11 cellular contexts compared by ENCODE assay signal in the genomic region with DNA sequence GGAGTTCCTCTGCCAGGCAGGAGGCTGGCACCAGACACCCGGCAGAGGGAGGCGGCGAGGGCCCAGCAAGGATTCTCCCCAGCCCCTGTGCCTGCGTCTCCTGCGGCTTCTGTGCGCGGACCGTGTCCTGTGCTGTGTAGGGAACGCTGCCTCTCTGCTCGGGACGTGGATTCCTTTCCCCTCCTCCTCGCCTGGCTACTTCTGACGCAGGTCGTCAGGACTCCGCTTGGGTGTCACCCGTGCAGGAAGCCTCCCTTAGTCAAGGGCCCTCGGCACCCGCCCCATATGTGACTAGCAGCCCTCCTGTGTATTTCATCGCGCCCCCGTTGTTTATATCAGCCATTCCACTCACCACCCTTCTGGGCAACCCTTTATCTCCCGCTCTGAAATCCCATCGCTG. TPM values are rescaled to one million over a fixed set of nuclear protein-coding genes. Genes with fewer than 3 reads are reported as not detected.
DNase-seq lines count a peak whose midpoint lies in the region; ATAC-seq and TF ChIP-seq lines count a peak whose summit lies in the region.
"Not testable (repeated sequence)": the region's sequence is repeated elsewhere in the genome, so short reads cannot be mapped to it uniquely, and the experiment has no call there.
"Had no signal": no experiment of that assay in that cellular context is flagged by ENCODE, and none has a peak within 500 bp of the region (broad histone marks: within the 10 kb centered on the region; RNA-seq: fewer than 3 reads in every experiment).

No MANE protein-coding gene starts in this region.

- H3K4me3 ChIP-seq in GM23338 (0 out of 2 replicates have a peak overlapping the region, but pooled peaks have one; percentile 42), breast epithelium (peak overlapping the region; percentile 20 to 56 (median 30)), gastroesophageal sphincter (peak overlapping the region in 1 of 2 donors; percentile 36), gastrocnemius medialis (peak overlapping the region in 3 of 4 donors; percentile 21 to 47 (median 44)), suprapubic skin (peak overlapping the region; percentile 38)

- DNase-seq in GM23338 (ENCODE audit: low spot score); breast epithelium (ENCODE audit: low spot score in 2 of 2); gastrocnemius medialis; suprapubic skin (ENCODE audit: low spot score in 2 of 2): not testable (repeated sequence)
- DNase-seq in activated CD4-positive, CD25-positive, alpha-beta regulatory T cell treated with anti-CD3 and anti-CD28 coated beads, Interleukin-2, amount 50 U/mL, for 72 hours: peak; percentile 67
- peak; percentile 79 for DNase-seq in naive B cell

- TF ChIP-seq CTCF in GM23338 (conservative IDR thresholded peaks at IDR 0.05; ENCODE audit: low read depth in 2 of 2); breast epithelium (IDR thresholded peaks at IDR 0.05); gastroesophageal sphincter (IDR thresholded peaks at IDR 0.05); gastrocnemius medialis (IDR thresholded peaks at IDR 0.05 in 4 of 5, conservative IDR thresholded peaks at IDR 0.05 in 1 of 5); suprapubic skin (IDR thresholded peaks at IDR 0.05): not testable (repeated sequence)

- WGBS in gastroesophageal sphincter (ENCODE audit: low coverage in 1 of 2), 2 donors: 0 to 2% methylated on average over 11 to 17 of the region's 23 CpGs
- 19% methylated on average over 18 of the region's 23 CpGs for WGBS in suprapubic skin

- H3K27ac Mint-ChIP-seq in GM23338, naive B cell: not testable (repeated sequence)

- H3F3A ChIP-seq in GM23338 (replicated peaks; ENCODE audit: low read depth): not testable (repeated sequence)

- H3K9me3 ChIP-seq in breast epithelium, gastroesophageal sphincter, gastrocnemius medialis, suprapubic skin: not testable (repeated sequence)

- H2AFZ ChIP-seq in GM23338: not testable (repeated sequence)

- H3K79me2 ChIP-seq in GM23338 (replicated peaks; ENCODE audit: insufficient read depth): not testable (repeated sequence)

- not testable (repeated sequence) for H3K27me3 Mint-ChIP-seq in GM23338 (ENCODE audit: insufficient read depth, low read depth, poor library complexity); naive B cell

- not testable (repeated sequence) for H3K9me3 Mint-ChIP-seq in GM23338, naive B cell

- H3K27ac ChIP-seq in GM23338 (ENCODE audit: low read depth): not testable (repeated sequence)
- H3K27ac ChIP-seq in breast epithelium: peak overlapping the region in 1 of 2 donors; percentile 75
- peak overlapping the region in 3 of 4 donors; percentile 67 to 75 (median 70) for H3K27ac ChIP-seq in gastroesophageal sphincter
- H3K27ac ChIP-seq in gastrocnemius medialis: peak overlapping the region in 3 of 4 donors; percentile 52 to 75 (median 59)
- peak overlapping the region; percentile 76 for H3K27ac ChIP-seq in suprapubic skin

- intact Hi-C loops in breast epithelium (cut with DNase I; ENCODE audit: low total_unique reads); gastrocnemius medialis (cut with DNase I; ENCODE audit: low total_unique reads): not testable (repeated sequence)

- not testable (repeated sequence) for H3K36me3 ChIP-seq in GM23338 (ENCODE audit: insufficient read depth); breast epithelium; gastroesophageal sphincter; gastrocnemius medialis; suprapubic skin

- H3K36me3 Mint-ChIP-seq in GM23338 (ENCODE audit: low read depth); naive B cell: not testable (repeated sequence)

- peak overlapping the region; percentile 75; the same call in 1 of the 2 replicates for H3K4me2 ChIP-seq in GM23338

- not testable (repeated sequence) for H4K20me1 ChIP-seq in GM23338 (replicated peaks; ENCODE audit: insufficient read depth)

- H3K4me1 ChIP-seq in GM23338 (ENCODE audit: insufficient read depth); breast epithelium; gastroesophageal sphincter; gastrocnemius medialis; suprapubic skin: not testable (repeated sequence)

- TF ChIP-seq EP300 in gastroesophageal sphincter (IDR thresholded peaks at IDR 0.05); suprapubic skin (IDR thresholded peaks at IDR 0.05): not testable (repeated sequence)

- not testable (repeated sequence) for H3K9me2 ChIP-seq in GM23338 (ENCODE audit: insufficient read depth)

- not testable (repeated sequence) for TF ChIP-seq POLR2A in breast epithelium (IDR thresholded peaks at IDR 0.05); gastroesophageal sphincter (IDR thresholded peaks at IDR 0.05); gastrocnemius medialis (IDR thresholded peaks at IDR 0.05); suprapubic skin (IDR thresholded peaks at IDR 0.05)

- in situ Hi-C loops in gastrocnemius medialis (cut with MboI; ENCODE audit: low sequenced_read_pairs in 4 of 4): not testable (repeated sequence)

- H3K4me1 Mint-ChIP-seq in GM23338, naive B cell: not testable (repeated sequence)

- not testable (repeated sequence) for H3K4me3 Mint-ChIP-seq in GM23338, naive B cell

- H3K27me3 ChIP-seq in GM23338 (ENCODE audit: insufficient read depth); breast epithelium; gastroesophageal sphincter; gastrocnemius medialis; suprapubic skin: not testable (repeated sequence)

- ATAC-seq in GM23338, gastroesophageal sphincter: not testable (repeated sequence)
- ATAC-seq in naive B cell (ENCODE audit: low read depth in 2 of 2): peak; percentile 64 to 70
- ATAC-seq in gastrocnemius medialis: peak in 1 of 2 donors; percentile 71

RNA-seq across cellular contexts. Expression of a gene that starts 12.7 kb away (rescaled TPM):
- not detected in 2 replicates for total RNA-seq in GM23338 (2014; rRNA removed; shearing (Covaris generic))
- 9.2 and 11.2 TPM in 2 replicates for polyA plus RNA-seq in GM23338 (2016; fragmentation: Nextera tagmentation; extraction: Ambion mirVana)
- total RNA-seq in breast epithelium: not detected
- total RNA-seq in gastroesophageal sphincter: not detected
- polyA plus RNA-seq in naive B cell (ENCODE audit: low read depth in 6 of 6): not detected
- not detected for total RNA-seq in gastrocnemius medialis
- not detected for total RNA-seq in suprapubic skin
- total RNA-seq: LHCN-M2, RPMI7951 had no signal
- polyA plus RNA-seq: K562 had no signal

RNA-seq across cellular contexts. Expression of a gene that starts 18.0 kb away (rescaled TPM):
- not detected in 2 replicates for total RNA-seq in GM23338 (2014; rRNA removed; shearing (Covaris generic))
- polyA plus RNA-seq in GM23338 (2016; fragmentation: Nextera tagmentation; extraction: Ambion mirVana) (0.31 TPM in 1 of 2 replicates, not detected in the other), naive B cell (ENCODE audit: low read depth in 6 of 6) (1 to 10 TPM in 2 of 6 donors, under 1 TPM in 2, not detected in 2; 0.45 to 8.1 (median 0.96) TPM)
- total RNA-seq in breast epithelium (not detected), gastroesophageal sphincter (not detected), gastrocnemius medialis (not detected), suprapubic skin (not detected)
- total RNA-seq: K562, LHCN-M2, Right ventricle myocardium superior, RPMI7951 had no signal

RNA-seq across cellular contexts. Expression of a gene that starts 34.8 kb away (rescaled TPM):
- 0.78 and 1.5 TPM in 2 replicates for total RNA-seq in GM23338 (2014; rRNA removed; shearing (Covaris generic))
- polyA plus RNA-seq in GM23338 (2016; fragmentation: Nextera tagmentation; extraction: Ambion mirVana) (1.1 and 2.4 TPM in 2 replicates), naive B cell (ENCODE audit: low read depth in 6 of 6) (10 to 100 TPM in 4 of 6 donors, 1 to 10 TPM in 2; 9.1 to 18.2 (median 12.0) TPM)
- total RNA-seq in breast epithelium (1 to 10 TPM; 5.9 to 9.1 (median 7.9) TPM), gastroesophageal sphincter (10 to 100 TPM in 1 of 4 donors, 1 to 10 TPM in 3; 3.7 to 13.5 (median 4.4) TPM), gastrocnemius medialis (1 to 10 TPM in 3 of 4 donors, under 1 TPM in 1; 0.32 to 5.6 (median 2.5) TPM), suprapubic skin (1 to 10 TPM; 1.2 to 3.5 (median 1.9) TPM)
